8 cellular contexts compared by ENCODE assay signal in the genomic region with DNA sequence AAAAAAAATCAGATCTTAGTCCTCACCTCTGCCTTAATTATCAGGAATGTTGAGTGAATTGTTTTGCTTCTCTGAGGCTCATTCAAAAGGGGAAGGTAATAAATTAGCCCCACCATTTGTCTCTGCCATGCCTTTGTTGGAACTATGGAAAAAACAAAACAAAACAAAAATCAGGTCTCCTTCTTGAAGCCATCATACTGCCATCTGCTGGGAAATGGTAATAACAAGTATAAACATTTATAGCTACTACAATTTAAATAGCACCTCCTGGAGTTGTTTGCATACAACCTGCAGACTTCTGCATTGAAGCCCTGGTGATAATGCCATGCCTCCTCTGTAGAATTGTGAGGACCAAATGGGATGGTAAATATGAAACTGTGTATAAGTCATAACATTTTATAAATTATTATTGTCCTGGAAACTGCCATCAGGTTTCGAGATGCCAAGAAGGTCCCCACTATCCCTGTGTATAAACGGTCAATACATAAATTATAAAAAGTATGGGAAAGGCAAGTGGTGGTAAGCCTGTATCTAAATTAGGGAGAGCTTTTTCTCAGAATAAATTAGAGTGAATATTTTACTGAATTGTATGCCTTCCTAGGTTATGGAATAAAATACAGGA.
A peak's percentile ranks its signal among the peaks of the same experiment; 100 is the strongest.
DNase-seq lines count a peak whose midpoint lies in the region; ATAC-seq, FAIRE-seq and TF ChIP-seq lines count a peak whose summit lies in the region.

No MANE protein-coding gene starts in this region.

- POLR2A ChIA-PET in Caco-2 (lab: Charles Lee): no interaction called here
- POLR2A ChIA-PET in HepG2 (lab: Yijun Ruan, JAX): interaction anchor here (1.2 kb wide), 1 partner anchor 659 kb away, joined by 5 read pairs; no protein-coding TSS in a partner anchor
- POLR2A ChIA-PET in activated CD4-positive, alpha-beta memory T cell treated with anti-CD3 and anti-CD28 coated beads for 36 hours (lab: Charles Lee): interaction anchor here (0.5 to 0.9 kb wide), 2 partner anchors 70 to 630 kb away, joined by 4 read pairs; no protein-coding TSS in a partner anchor

- H3K4me2 ChIP-seq in HepG2 (ENCODE audit: low read depth, low read length): no peak overlapping the region

- no peaks in the 10 kb centered on the region for H3K27me3 Mint-ChIP-seq in Caco-2 (ENCODE audit: insufficient read depth, unreplicated experiment)
- H3K27me3 Mint-ChIP-seq in activated CD4-positive, alpha-beta memory T cell treated with anti-CD3 and anti-CD28 coated beads for 36 hours: no peaks in the 10 kb centered on the region

- H3K36me3 Mint-ChIP-seq in Caco-2 (ENCODE audit: insufficient read depth, unreplicated experiment): peaks cover 4% of the 10 kb centered on the region
- no peaks in the 10 kb centered on the region for H3K36me3 Mint-ChIP-seq in activated CD4-positive, alpha-beta memory T cell treated with anti-CD3 and anti-CD28 coated beads for 36 hours

- intact Hi-C loops in Caco-2 (cut with micrococcal nuclease; ENCODE audit: unreplicated experiment) (loop anchor here (1.0 to 2.0 kb wide), 4 partner anchors 51 to 659 kb away; no protein-coding TSS in a partner anchor), breast epithelium (cut with DNase I; ENCODE audit: low total_unique reads) (no loop called here), HepG2 (cut with micrococcal nuclease; ENCODE audit: unreplicated experiment) (no loop called here)
- intact Hi-C loops in activated CD4-positive, alpha-beta memory T cell treated with anti-CD3 and anti-CD28 coated beads for 36 hours (cut with micrococcal nuclease): loop anchor here (1.0 kb wide), 3 partner anchors 252 to 659 kb away; no protein-coding TSS in a partner anchor

- TF ChIP-seq EP300 in HepG2 (IDR thresholded peaks at IDR 0.05; ENCODE audit: low read depth in 2 of 2, low read length in 2 of 2): no peak
- no peak for TF ChIP-seq EP300 in HepG2 (CRISPR knock-in tag; IDR thresholded peaks at IDR 0.05; ENCODE audit: borderline replicate concordance)

- H3K9me3 Mint-ChIP-seq in Caco-2 (ENCODE audit: unreplicated experiment): peaks cover 11% of the 10 kb centered on the region
- peaks cover under 1% of the 10 kb centered on the region for H3K9me3 Mint-ChIP-seq in activated CD4-positive, alpha-beta memory T cell treated with anti-CD3 and anti-CD28 coated beads for 36 hours

- TF ChIP-seq POLR2A in breast epithelium (IDR thresholded peaks at IDR 0.05): no peak
- TF ChIP-seq POLR2A in HepG2 (IDR thresholded peaks at IDR 0.05; ENCODE audit: insufficient read depth in 1 of 2, low read depth in 2 of 2, low read length in 2 of 2): no peak

- H3K9me3 ChIP-seq in Caco-2: peaks cover 4% of the 10 kb centered on the region; the same call in 1 of the 2 replicates
- H3K9me3 ChIP-seq in breast epithelium: no peaks in the 10 kb centered on the region
- no peaks in the 10 kb centered on the region for H3K9me3 ChIP-seq in HepG2 (ENCODE audit: low read length)

- WGBS in HepG2 (ENCODE audit: low lambda C conversion rate): 97% methylated on average over 2 of the region's 2 CpGs

- no peaks in the 10 kb centered on the region for H3K79me2 ChIP-seq in HepG2 (ENCODE audit: insufficient read depth, low read length)

- H4K20me1 ChIP-seq in HepG2 (ENCODE audit: insufficient read depth, low read length): no peaks in the 10 kb centered on the region

- no peak overlapping the region for H3K9ac ChIP-seq in HepG2 (ENCODE audit: insufficient read depth, low read depth, low read length)

- H3K27ac ChIP-seq in breast epithelium (no peak overlapping the region), HepG2 (ENCODE audit: extremely low read length, insufficient read depth, low read length) (no peak overlapping the region)

- in situ Hi-C loops in HepG2 (cut with HindIII; ENCODE audit: extremely low pct_ligation_motif_present, low pct_unique_long_range_greater_than_20kb): loop anchor here (25.0 kb wide), 1 partner anchor 925 kb away; no protein-coding TSS in a partner anchor

- H3K4me3 ChIP-seq in Caco-2 (ENCODE audit: low read depth, low read length): no peak overlapping the region
- H3K4me3 ChIP-seq in breast epithelium: no peak overlapping the region
- H3K4me3 ChIP-seq in HepG2 (replicated peaks in 1 of 3; ENCODE audit: insufficient read depth in 1 of 3, low read depth in 2 of 3, low read length in 3 of 3): no peak overlapping the region

- H3K4me1 Mint-ChIP-seq in Caco-2 (ENCODE audit: low read depth, unreplicated experiment): peaks cover 41% of the 10 kb centered on the region
- H3K4me1 Mint-ChIP-seq in activated CD4-positive, alpha-beta memory T cell treated with anti-CD3 and anti-CD28 coated beads for 36 hours (ENCODE audit: low read depth): no peaks in the 10 kb centered on the region

- H3K4me3 Mint-ChIP-seq in Caco-2 (ENCODE audit: unreplicated experiment): peak overlapping the region; percentile 1
- H3K4me3 Mint-ChIP-seq in activated CD4-positive, alpha-beta memory T cell treated with anti-CD3 and anti-CD28 coated beads for 36 hours: no peak overlapping the region

- H3K27ac Mint-ChIP-seq in Caco-2 (ENCODE audit: unreplicated experiment): peak overlapping the region; percentile 42
- H3K27ac Mint-ChIP-seq in activated CD4-positive, alpha-beta memory T cell treated with anti-CD3 and anti-CD28 coated beads for 36 hours: no peak overlapping the region

- no peak for FAIRE-seq in HepG2 (lab: Jason Lieb, UNC)

- peaks cover 35% of the 10 kb centered on the region for H3K4me1 ChIP-seq in Caco-2
- H3K4me1 ChIP-seq in breast epithelium: no peaks in the 10 kb centered on the region
- H3K4me1 ChIP-seq in HepG2 (ENCODE audit: insufficient read depth, low read length): no peaks in the 10 kb centered on the region

- no TSS peak for BruUV-seq in Caco-2 (replicated peaks; lab: Mats Ljungman, UMichigan)
- BruUV-seq in HepG2 (replicated peaks; lab: Mats Ljungman, UMichigan): no TSS peak

- TF ChIP-seq CTCF in Caco-2 (IDR thresholded peaks at IDR 0.05; ENCODE audit: insufficient read depth in 1 of 2, low read depth in 1 of 2, low read length in 1 of 2, severe bottlenecking in 1 of 2, unreplicated experiment in 1 of 2): peak; percentile 54 to 61
- peak; percentile 15 to 55 (median 46) for TF ChIP-seq CTCF in breast epithelium (IDR thresholded peaks at IDR 0.05)
- peak; percentile 45 for TF ChIP-seq CTCF in HepG2 (CRISPR knock-in tag; IDR thresholded peaks at IDR 0.05)

- H3K36me3 ChIP-seq in Caco-2 (ENCODE audit: control insufficient read depth, insufficient read depth, low read length): no peaks in the 10 kb centered on the region
- no peaks in the 10 kb centered on the region for H3K36me3 ChIP-seq in breast epithelium
- no peaks in the 10 kb centered on the region for H3K36me3 ChIP-seq in HepG2 (replicated peaks in 1 of 2; ENCODE audit: control insufficient read depth in 1 of 2, insufficient read depth in 2 of 2, low read length in 2 of 2)

- no peak overlapping the region for H2AFZ ChIP-seq in HepG2 (ENCODE audit: low read length)

- peak; percentile 47; the same call in 2 of the 3 replicates for ATAC-seq in HepG2
- no peak for ATAC-seq in HG03139 (IDR thresholded peaks at IDR 0.05; ENCODE audit: unreplicated experiment)

- DNase-seq in Caco-2 (peak in 1 of 2 experiments; percentile 58), HT-29 (ENCODE audit: low spot score) (peak; percentile 71), NCI-H748 treated with DMSO at 0.1 percent for 48 hours (lab: John Stamatoyannopoulos, UW) (peak; percentile 56), breast epithelium (ENCODE audit: low spot score in 2 of 2) (no peak), HepG2 (ENCODE audit: low spot score) (peak; percentile 42), HK-2 (ENCODE audit: unreplicated experiment) (no peak)
- DNase-seq in activated CD4-positive, alpha-beta memory T cell treated with anti-CD3 and anti-CD28 coated beads for 36 hours: no peak

- CTCF ChIA-PET in Caco-2 (lab: Charles Lee): interaction anchor here (0.6 to 2.9 kb wide), 24 partner anchors 11 to 1040 kb away, joined by 3 to 55 read pairs (median 4); partner anchors contain the start of gene ETFBKMT
- CTCF ChIA-PET in HepG2 (lab: Yijun Ruan, JAX; ENCODE audit: low intra/inter-chr PET ratio, low total read pairs): interaction anchor here (0.6 to 1.5 kb wide), 5 partner anchors 51 to 659 kb away, joined by 3 to 6 read pairs (median 5); no protein-coding TSS in a partner anchor
- CTCF ChIA-PET in activated CD4-positive, alpha-beta memory T cell treated with anti-CD3 and anti-CD28 coated beads for 36 hours (lab: Charles Lee): interaction anchor here (0.9 to 4.0 kb wide), 19 partner anchors 13 to 910 kb away, joined by 3 to 49 read pairs (median 4); partner anchors contain the start of genes ETFBKMT and YARS2

- H3K27me3 ChIP-seq in Caco-2 (replicated peaks; ENCODE audit: control insufficient read depth, insufficient read depth, low read length) (no peaks in the 10 kb centered on the region), breast epithelium (no peaks in the 10 kb centered on the region), HepG2 (ENCODE audit: control insufficient read depth in 1 of 2, insufficient read depth in 2 of 2, low read length in 2 of 2) (no peaks in the 10 kb centered on the region)

- peak; percentile 13; the same call in 1 of the 2 replicates for TF ChIP-seq RAD21 in HepG2 (CRISPR knock-in tag; IDR thresholded peaks at IDR 0.05)

TF ChIP-seq in HepG2, 621 proteins besides CTCF, POLR2A, EP300 and RAD21 (continues in another document):
- TF ChIP-seq STAG1 (CRISPR knock-in tag; IDR thresholded peaks at IDR 0.05): peak; percentile 40
- TF ChIP-seq, protein P1, sequence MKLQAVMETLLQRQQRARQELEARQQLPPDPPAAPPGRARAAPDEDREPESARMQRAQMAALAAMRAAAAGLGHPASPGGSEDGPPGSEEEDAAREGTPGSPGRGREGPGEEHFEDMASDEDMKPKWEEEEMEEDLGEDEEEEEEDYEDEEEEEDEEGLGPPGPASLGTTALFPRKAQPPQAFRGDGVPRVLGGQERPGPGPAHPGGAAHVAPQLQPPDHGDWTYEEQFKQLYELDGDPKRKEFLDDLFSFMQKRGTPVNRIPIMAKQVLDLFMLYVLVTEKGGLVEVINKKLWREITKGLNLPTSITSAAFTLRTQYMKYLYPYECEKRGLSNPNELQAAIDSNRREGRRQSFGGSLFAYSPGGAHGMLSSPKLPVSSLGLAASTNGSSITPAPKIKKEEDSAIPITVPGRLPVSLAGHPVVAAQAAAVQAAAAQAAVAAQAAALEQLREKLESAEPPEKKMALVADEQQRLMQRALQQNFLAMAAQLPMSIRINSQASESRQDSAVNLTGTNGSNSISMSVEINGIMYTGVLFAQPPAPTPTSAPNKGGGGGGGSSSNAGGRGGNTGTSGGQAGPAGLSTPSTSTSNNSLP (IDR thresholded peaks at IDR 0.05; ENCODE audit: low read depth, low read length): peak; percentile 25; the same call in 1 of the 2 replicates
- no peak for TF ChIP-seq ZNF709 (CRISPR knock-in tag; IDR thresholded peaks at IDR 0.05)
- no peak for TF ChIP-seq ZNF564 (CRISPR knock-in tag; IDR thresholded peaks at IDR 0.05)
- TF ChIP-seq RELA (CRISPR knock-in tag; IDR thresholded peaks at IDR 0.05): no peak
- peak; percentile 69 for TF ChIP-seq SMC3 (IDR thresholded peaks at IDR 0.05; ENCODE audit: low read length)

Comparison
In these comparisons a context has a peak if more than half of its experiments do, and no peak if none do; other contexts are left out.
1. DNase-seq: peak in HT-29 (single experiment), NCI-H748 treated with DMSO at 0.1 percent for 48 hours (single experiment) and HepG2 (single experiment); none in breast epithelium (0 of 2), activated CD4-positive, alpha-beta memory T cell treated with anti-CD3 and anti-CD28 coated beads for 36 hours (single experiment) and HK-2 (single experiment).
2. intact Hi-C loops: an anchor here in Caco-2 (1.0 to 2.0 kb wide) and activated CD4-positive, alpha-beta memory T cell treated with anti-CD3 and anti-CD28 coated beads for 36 hours (1.0 kb wide); none called in breast epithelium and HepG2.
3. Peak in every context shown above with its lines, with median percentiles within 50 percentile points of each other: CTCF ChIP-seq.